9 cellular contexts compared by ENCODE assay signal in genomic region chr13:28574617-28575142, GRCh38.
DNase-seq lines count a peak whose midpoint lies in the region; ATAC-seq and TF ChIP-seq lines count a peak whose summit lies in the region.
"Had no signal": no experiment of that assay in that cellular context is flagged by ENCODE, and none has a peak within 500 bp of the region (broad histone marks: within the 10 kb centered on the region; RNA-seq: fewer than 3 reads in every experiment).

No MANE protein-coding gene starts in this region.

- TF ChIP-seq CTCF in GM12864 (IDR thresholded peaks at IDR 0.05; ENCODE audit: low read depth, low read length, missing control alignments) (no peak), OCI-LY7 (conservative IDR thresholded peaks at IDR 0.05; ENCODE audit: low read length) (no peak), epithelial cell of esophagus (IDR thresholded peaks at IDR 0.05; ENCODE audit: insufficient read depth, low read depth, low read length, missing control alignments) (no peak)

- CTCF ChIA-PET in OCI-LY7 (lab: Charles Lee; ENCODE audit: unreplicated experiment) (no interaction called here), HEK293T (lab: Yijun Ruan, JAX) (no interaction called here)

- no peaks in the 10 kb centered on the region for H4K20me1 ChIP-seq in OCI-LY7 (ENCODE audit: insufficient read depth, low read length)

- H3K4me3 ChIP-seq in GM12864 (ENCODE audit: low read depth, low read length) (no peak overlapping the region), OCI-LY7 (ENCODE audit: low read depth, low read length, poor library complexity, severe bottlenecking) (no peak overlapping the region), epithelial cell of esophagus (ENCODE audit: low read length) (no peak overlapping the region), skeletal muscle cell (ENCODE audit: low read depth, low read length) (no peak overlapping the region)
- H3K4me3 ChIP-seq: PC-9 had no signal

- ATAC-seq in GM18907 (IDR thresholded peaks at IDR 0.05; ENCODE audit: unreplicated experiment) (no peak), GM21526 (IDR thresholded peaks at IDR 0.05; ENCODE audit: low FRiP score, unreplicated experiment) (no peak)

- no peaks in the 10 kb centered on the region for H3K79me2 ChIP-seq in OCI-LY7 (ENCODE audit: insufficient read depth, low read depth, low read length)

- H2AFZ ChIP-seq in OCI-LY7 (ENCODE audit: low read length): no peak overlapping the region
- H2AFZ ChIP-seq: PC-9 had no signal

- no TSS peak for BruUV-seq in OCI-LY7 (replicated peaks; lab: Mats Ljungman, UMichigan)

- H3K9me3 ChIP-seq in OCI-LY7 (ENCODE audit: low read length): no peaks in the 10 kb centered on the region

- POLR2A ChIA-PET in OCI-LY7 (lab: Charles Lee) (no interaction called here), HEK293T (lab: Yijun Ruan, JAX) (no interaction called here)

- H3K4me2 ChIP-seq in OCI-LY7 (ENCODE audit: low read length): no peak overlapping the region
- H3K4me2 ChIP-seq: PC-9 had no signal

- no peak overlapping the region for H3K27ac ChIP-seq in OCI-LY7 (ENCODE audit: low read depth, low read length, poor library complexity, severe bottlenecking)
- H3K27ac ChIP-seq: PC-9 had no signal

- no peaks in the 10 kb centered on the region for H3K9me2 ChIP-seq in OCI-LY7 (ENCODE audit: insufficient read depth, low read length)

- peak; percentile 25 for DNase-seq in GM12864 (ENCODE audit: low read depth)
- peak; percentile 13 for DNase-seq in OCI-LY7 (ENCODE audit: low spot score)
- DNase-seq in epithelial cell of esophagus (ENCODE audit: low read depth): peak; percentile 97
- DNase-seq in skeletal muscle cell (ENCODE audit: low read depth): peak; percentile 94
- no peak for DNase-seq in Kasumi-1 (lab: John Stamatoyannopoulos, UW)
- DNase-seq in HEK293T (ENCODE audit: extremely low spot score): no peak

- no peaks in the 10 kb centered on the region for H3K4me1 ChIP-seq in OCI-LY7 (ENCODE audit: insufficient read depth, low read length, poor library complexity, severe bottlenecking)

- no peaks in the 10 kb centered on the region for H3K36me3 ChIP-seq in OCI-LY7 (ENCODE audit: insufficient read depth, low read length)

- intact Hi-C loops in OCI-LY7 (cut with micrococcal nuclease; ENCODE audit: unreplicated experiment): no loop called here

TF ChIP-seq in HEK293T, 16 proteins besides CTCF, POLR2A, EP300 and RAD21:
- TF ChIP-seq FOXA1 (IDR thresholded peaks at IDR 0.05) (no peak), FOXM1 (IDR thresholded peaks at IDR 0.05; ENCODE audit: borderline replicate concordance) (no peak), CTBP1 (IDR thresholded peaks at IDR 0.05; ENCODE audit: borderline replicate concordance) (no peak), NFRKB (IDR thresholded peaks at IDR 0.05) (no peak), ARNT (IDR thresholded peaks at IDR 0.05) (no peak), ZNF384 (IDR thresholded peaks at IDR 0.05) (no peak), SP1 (IDR thresholded peaks at IDR 0.05) (no peak), PKNOX1 (IDR thresholded peaks at IDR 0.05) (no peak), LEF1 (IDR thresholded peaks at IDR 0.05; ENCODE audit: borderline replicate concordance) (no peak), BHLHE40 (IDR thresholded peaks at IDR 0.05; ENCODE audit: borderline replicate concordance) (no peak), HDGF (IDR thresholded peaks at IDR 0.05; ENCODE audit: borderline replicate concordance) (no peak), FOXK2 (IDR thresholded peaks at IDR 0.05) (no peak), ELF4 (IDR thresholded peaks at IDR 0.05) (no peak), SUZ12 (IDR thresholded peaks at IDR 0.05) (no peak), TARDBP (IDR thresholded peaks at IDR 0.05) (no peak), L3MBTL2 (conservative IDR thresholded peaks at IDR 0.05) (no peak)

Comparison
In these comparisons a context has a peak if more than half of its experiments do, and no peak if none do; other contexts are left out.
1. DNase-seq: peak in GM12864 (single experiment), OCI-LY7 (single experiment), epithelial cell of esophagus (single experiment) and skeletal muscle cell (single experiment); none in Kasumi-1 (0 of 2) and HEK293T (single experiment).